16 cellular contexts compared by ENCODE assay signal in genomic region chr11:121890377-121890776, GRCh38.
DNase-seq lines count a peak whose midpoint lies in the region; ATAC-seq lines count a peak whose summit lies in the region.
"Had no signal": no experiment of that assay in that cellular context is flagged by ENCODE, and none has a peak within 500 bp of the region (broad histone marks: within the 10 kb centered on the region; RNA-seq: fewer than 3 reads in every experiment).

No MANE protein-coding gene starts in this region.

- H3K9me2 ChIP-seq in Karpas-422 (replicated peaks; ENCODE audit: insufficient read depth, low read length), result no peaks in the 10 kb centered on the region

- no peak overlapping the region for H3K9ac ChIP-seq in Karpas-422 (ENCODE audit: low read length)

- no peak overlapping the region for H3K4me2 ChIP-seq in Karpas-422 (ENCODE audit: low read depth, low read length, poor library complexity, severe bottlenecking)
- H3K4me2 ChIP-seq: hepatocyte had no signal

- H3K27ac ChIP-seq in Karpas-422 (ENCODE audit: low read length), result no peak overlapping the region

- ATAC-seq in GM18907 (IDR thresholded peaks at IDR 0.05; ENCODE audit: unreplicated experiment), result no peak
- ATAC-seq in activated T-cell treated with anti-CD3 and anti-CD28 coated beads, Interleukin-2, amount 50 U/mL, for 4 hours, result no peak
- ATAC-seq: sciatic nerve, T-helper 17 cell had no signal

- no peak overlapping the region for H3K4me3 ChIP-seq in Karpas-422 (ENCODE audit: low read length)
- H3K4me3 ChIP-seq: hepatocyte had no signal

- no peaks in the 10 kb centered on the region for H3K79me2 ChIP-seq in Karpas-422 (ENCODE audit: low read length)
- H3K79me2 ChIP-seq: hepatocyte had no signal

- H3K9me3 ChIP-seq in Karpas-422 (ENCODE audit: low read length), result no peaks in the 10 kb centered on the region

- H3K36me3 Mint-ChIP-seq in activated T-cell treated with anti-CD3 and anti-CD28 coated beads, Interleukin-2, amount 50 U/mL, for 4 hours (ENCODE audit: insufficient read depth), result no peaks in the 10 kb centered on the region

- H3K4me3 Mint-ChIP-seq in activated T-cell treated with anti-CD3 and anti-CD28 coated beads, Interleukin-2, amount 50 U/mL, for 4 hours, result no peak overlapping the region
- H3K4me3 Mint-ChIP-seq: activated naive CD4-positive, alpha-beta T cell treated with anti-CD3 and anti-CD28 coated beads for 36 hours; B cell; T-helper 17 cell had no signal

- H4K20me1 ChIP-seq in Karpas-422 (ENCODE audit: insufficient read depth, low read depth, low read length), result no peaks in the 10 kb centered on the region

- no peaks in the 10 kb centered on the region for H3K9me3 Mint-ChIP-seq in activated T-cell treated with anti-CD3 and anti-CD28 coated beads, Interleukin-2, amount 50 U/mL, for 4 hours
- H3K9me3 Mint-ChIP-seq: activated naive CD4-positive, alpha-beta T cell treated with anti-CD3 and anti-CD28 coated beads for 36 hours had no signal

- DNase-seq in AG08395 (ENCODE audit: low spot score), result peak; percentile 78
- DNase-seq in HT1080 (ENCODE audit: low read depth), result peak; percentile 88
- peak; percentile 93 for DNase-seq in cerebellar cortex (ENCODE audit: low spot score)
- DNase-seq in kidney tubule cell (ENCODE audit: low spot score), result peak; percentile 73
- no peak for DNase-seq in retina
- DNase-seq in Karpas-422, result no peak
- DNase-seq in activated T-cell treated with anti-CD3 and anti-CD28 coated beads, Interleukin-2, amount 50 U/mL, for 4 hours, result no peak
- DNase-seq: activated CD4-positive, alpha-beta T cell treated with anti-CD3 and anti-CD28 coated beads, Interleukin-2, amount 50 U/mL, for 48 hours; activated naive CD4-positive, alpha-beta T cell treated with anti-CD3 and anti-CD28 coated beads for 36 hours; NCI-H187; T-helper 17 cell; trophoblast cell had no signal

- H2AFZ ChIP-seq in Karpas-422 (ENCODE audit: low read length), result no peak overlapping the region
- H2AFZ ChIP-seq: hepatocyte had no signal

- no peaks in the 10 kb centered on the region for H3K4me1 Mint-ChIP-seq in activated T-cell treated with anti-CD3 and anti-CD28 coated beads, Interleukin-2, amount 50 U/mL, for 4 hours (ENCODE audit: low read depth)
- H3K4me1 Mint-ChIP-seq: B cell, T-helper 17 cell had no signal

- no peaks in the 10 kb centered on the region for H3K27me3 Mint-ChIP-seq in activated T-cell treated with anti-CD3 and anti-CD28 coated beads, Interleukin-2, amount 50 U/mL, for 4 hours (ENCODE audit: low read depth)
- H3K27me3 Mint-ChIP-seq: T-helper 17 cell had no signal

- H3K36me3 ChIP-seq in Karpas-422 (ENCODE audit: insufficient read depth, low read length), result no peaks in the 10 kb centered on the region

- no peaks in the 10 kb centered on the region for H3K27me3 ChIP-seq in Karpas-422 (ENCODE audit: low read length)
- H3K27me3 ChIP-seq: hepatocyte had no signal

- H3K4me1 ChIP-seq in Karpas-422 (ENCODE audit: low read length), result no peaks in the 10 kb centered on the region

Comparison
In these comparisons a context has a peak if more than half of its experiments do, and no peak if none do; other contexts are left out.
1. DNase-seq: peak in AG08395 (single experiment), HT1080 (single experiment), cerebellar cortex (single experiment) and kidney tubule cell (single experiment); none in retina (single experiment), Karpas-422 (single experiment) and activated T-cell treated with anti-CD3 and anti-CD28 coated beads, Interleukin-2, amount 50 U/mL, for 4 hours (single experiment).